13 cellular contexts compared by ENCODE assay signal in genomic region chr5:116401546-116401945, GRCh38.
DNase-seq lines count a peak whose midpoint lies in the region; ATAC-seq and TF ChIP-seq lines count a peak whose summit lies in the region.
"Had no signal": no experiment of that assay in that cellular context is flagged by ENCODE, and none has a peak within 500 bp of the region (broad histone marks: within the 10 kb centered on the region; RNA-seq: fewer than 3 reads in every experiment).

No MANE protein-coding gene starts in this region.

- H3K4me1 ChIP-seq in PC-3 (ENCODE audit: insufficient read depth, low read length) = no peaks in the 10 kb centered on the region

- ATAC-seq in PC-3 = 0 out of 2 replicates have a peak, but pooled peaks have one; percentile 13
- no peak for ATAC-seq in left colon
- ATAC-seq: HCT116 had no signal

- H4K20me1 ChIP-seq in PC-3 (ENCODE audit: low read length) = no peaks in the 10 kb centered on the region

- H3K9ac ChIP-seq in PC-3 (ENCODE audit: low read length) = no peak overlapping the region
- H3K9ac ChIP-seq: GM23248 had no signal

- H3K4me3 ChIP-seq in PC-3 (ENCODE audit: low read length) = no peak overlapping the region
- H3K4me3 ChIP-seq in dorsolateral prefrontal cortex = no peak overlapping the region
- H3K4me3 ChIP-seq: GM23248 had no signal

- H3F3A ChIP-seq in PC-3 (ENCODE audit: low read length, unreplicated experiment) = no peaks in the 10 kb centered on the region

- POLR2A ChIA-PET in PC-3 (lab: Charles Lee; ENCODE audit: unreplicated experiment) = no interaction called here

- H3K27ac Mint-ChIP-seq in nephron progenitor cell = peak overlapping the region; percentile 11
- no peak overlapping the region for H3K27ac Mint-ChIP-seq in glutamatergic neuron (ENCODE audit: unreplicated experiment)
- H3K27ac Mint-ChIP-seq: CD4-positive, alpha-beta memory T cell had no signal

- H3K27ac ChIP-seq in PC-3 (ENCODE audit: low read length) = no peak overlapping the region
- H3K27ac ChIP-seq in dorsolateral prefrontal cortex = peak overlapping the region in 44 of 59 donors; percentile 6 to 85 (median 72)
- H3K27ac ChIP-seq: GM23248 had no signal

- H3K27me3 Mint-ChIP-seq in nephron progenitor cell (ENCODE audit: low read depth, poor library complexity) = peaks cover 3% of the 10 kb centered on the region
- no peaks in the 10 kb centered on the region for H3K27me3 Mint-ChIP-seq in glutamatergic neuron (ENCODE audit: unreplicated experiment)
- H3K27me3 Mint-ChIP-seq: CD4-positive, alpha-beta memory T cell had no signal

- H3K27me3 ChIP-seq in PC-3 (ENCODE audit: low read length) = no peaks in the 10 kb centered on the region
- no peaks in the 10 kb centered on the region for H3K27me3 ChIP-seq in dorsolateral prefrontal cortex

- H3K9me3 Mint-ChIP-seq in nephron progenitor cell (no peaks in the 10 kb centered on the region), glutamatergic neuron (ENCODE audit: unreplicated experiment) (peaks cover 1% of the 10 kb centered on the region)

- H3K36me3 ChIP-seq in PC-3 (ENCODE audit: low read depth, low read length) = no peaks in the 10 kb centered on the region

- H3K36me3 Mint-ChIP-seq in nephron progenitor cell (ENCODE audit: low read depth) = no peaks in the 10 kb centered on the region
- peaks cover 3% of the 10 kb centered on the region for H3K36me3 Mint-ChIP-seq in glutamatergic neuron (ENCODE audit: unreplicated experiment)

- no peak overlapping the region for H3K4me2 ChIP-seq in PC-3 (ENCODE audit: low read length)

- H3K4me1 Mint-ChIP-seq in nephron progenitor cell (peaks cover 32% of the 10 kb centered on the region), glutamatergic neuron (ENCODE audit: low read depth, unreplicated experiment) (peaks cover 7% of the 10 kb centered on the region)
- H3K4me1 Mint-ChIP-seq: CD4-positive, alpha-beta memory T cell had no signal

- no peaks in the 10 kb centered on the region for H3K9me3 ChIP-seq in PC-3 (ENCODE audit: low read length)

- CTCF ChIA-PET in PC-3 (lab: Charles Lee) = no interaction called here

- intact Hi-C loops in PC-3 (cut with micrococcal nuclease) (no loop called here), dorsolateral prefrontal cortex (cut with DNase I) (loop anchor here in 1 of 2 donors (10.0 kb wide), 1 partner anchor 553 kb away; no protein-coding TSS in a partner anchor), left colon (cut with DNase I, micrococcal nuclease) (no loop called here)

- no peaks in the 10 kb centered on the region for H3K79me2 ChIP-seq in PC-3 (ENCODE audit: low read length)

- H2AFZ ChIP-seq in PC-3 (ENCODE audit: low read length) = no peak overlapping the region
- H2AFZ ChIP-seq: GM23248 had no signal

- TF ChIP-seq CTCF in PC-3 (conservative IDR thresholded peaks at IDR 0.05; ENCODE audit: low read depth, low read length) (no peak), dorsolateral prefrontal cortex (IDR thresholded peaks at IDR 0.05 in 54 of 56, conservative IDR thresholded peaks at IDR 0.05 in 2 of 56; ENCODE audit: low read depth in 1 of 56, partially characterized antibody in 56 of 56) (no peak), nephron progenitor cell (IDR thresholded peaks at IDR 0.05) (no peak), glutamatergic neuron (IDR thresholded peaks at IDR 0.05; ENCODE audit: partially characterized antibody, unreplicated experiment) (no peak)

- DNase-seq in PC-3 = no peak
- no peak for DNase-seq in dorsolateral prefrontal cortex
- DNase-seq in nephron progenitor cell = no peak
- DNase-seq in glutamatergic neuron = no peak
- no peak for DNase-seq in left colon
- DNase-seq in NCI-H524 (lab: John Stamatoyannopoulos, UW) = no peak
- DNase-seq: Calu3; CD4-positive, alpha-beta memory T cell; COR-L47; DND-41; GM23248; H7 had no signal

- BruUV-seq in PC-3 (replicated peaks; lab: Mats Ljungman, UMichigan) = no TSS peak

- no peaks in the 10 kb centered on the region for H3K9me2 ChIP-seq in PC-3 (replicated peaks; ENCODE audit: low read length)

- H3K4me3 Mint-ChIP-seq in nephron progenitor cell = no peak overlapping the region
- no peak overlapping the region for H3K4me3 Mint-ChIP-seq in glutamatergic neuron (ENCODE audit: unreplicated experiment)
- H3K4me3 Mint-ChIP-seq: CD4-positive, alpha-beta memory T cell had no signal
